ENCODE assay signal across 15 cellular contexts in genomic region chr19:45175663-45176345, GRCh38. TPM values are rescaled to one million over a fixed set of nuclear protein-coding genes. Genes with fewer than 3 reads are reported as not detected.
DNase-seq lines count a peak whose midpoint lies in the region; ATAC-seq and TF ChIP-seq lines count a peak whose summit lies in the region.
"Had no signal": no experiment of that assay in that cellular context is flagged by ENCODE, and none has a peak within 500 bp of the region (broad histone marks: within the 10 kb centered on the region; RNA-seq: fewer than 3 reads in every experiment).

No MANE protein-coding gene starts in this region.

- H3K4me1 ChIP-seq in breast epithelium = peaks cover 0 to 9% of the 10 kb centered on the region in 2 donors
- H3K4me1 ChIP-seq in RWPE2 (ENCODE audit: insufficient read depth, poor library complexity, severe bottlenecking) = peaks cover 3% of the 10 kb centered on the region
- H3K4me1 ChIP-seq in spleen = peaks cover 29 to 79% (median 60%) of the 10 kb centered on the region in 6 donors

- TF ChIP-seq POLR2A in breast epithelium (IDR thresholded peaks at IDR 0.05) (no peak), spleen (IDR thresholded peaks at IDR 0.05) (no peak)

- CTCF ChIA-PET in MCF 10A (lab: Yijun Ruan, JAX) = interaction anchor here (0.6 to 1.6 kb wide), 2 partner anchors 12 to 253 kb away, joined by 5 to 6 read pairs; no protein-coding TSS in a partner anchor

- H3K9me3 Mint-ChIP-seq in MCF 10A (ENCODE audit: unreplicated experiment) (no peaks in the 10 kb centered on the region), immature natural killer cell (no peaks in the 10 kb centered on the region), type B pancreatic cell (no peaks in the 10 kb centered on the region)
- H3K9me3 Mint-ChIP-seq: stimulated activated naive CD8-positive, alpha-beta T cell treated with anti-CD3 and anti-CD28 coated beads, Interleukin-15, amount 100 ng/mL, for 72 hours had no signal

- no TSS peak for BruUV-seq in MCF 10A (replicated peaks; lab: Mats Ljungman, UMichigan)

- intact Hi-C loops in MCF 10A (cut with micrococcal nuclease) = loop anchor here (5.0 kb wide), 1 partner anchor 84 kb away; the partner anchor contains the start of gene PPP1R37
- intact Hi-C loops in breast epithelium (cut with DNase I; ENCODE audit: low total_unique reads) = no loop called here
- intact Hi-C loops in spleen (cut with DNase I; ENCODE audit: low total_unique reads) = no loop called here

- ATAC-seq in RWPE2 (ENCODE audit: low read depth) (no peak), HG03045 (IDR thresholded peaks at IDR 0.05; ENCODE audit: unreplicated experiment) (no peak)
- ATAC-seq: right cardiac atrium; stimulated activated naive CD8-positive, alpha-beta T cell treated with anti-CD3 and anti-CD28 coated beads, Interleukin-15, amount 100 ng/mL, for 72 hours had no signal

- H3K27ac Mint-ChIP-seq in MCF 10A (ENCODE audit: low read depth, unreplicated experiment) = peak overlapping the region; percentile 89
- peak overlapping the region in 3 of 6 donors; percentile 56 to 66 (median 62) for H3K27ac Mint-ChIP-seq in immature natural killer cell
- H3K27ac Mint-ChIP-seq in type B pancreatic cell = peak overlapping the region; percentile 32

- no peak overlapping the region for H3K4me3 Mint-ChIP-seq in MCF 10A (ENCODE audit: unreplicated experiment)
- peak overlapping the region in 3 of 5 donors; percentile 4 to 44 (median 29) for H3K4me3 Mint-ChIP-seq in immature natural killer cell
- H3K4me3 Mint-ChIP-seq in type B pancreatic cell = peak overlapping the region; percentile 65

- POLR2A ChIA-PET in MCF 10A (lab: Yijun Ruan, JAX) = interaction anchor here (0.6 to 1.1 kb wide), 8 partner anchors 10 to 221 kb away, joined by 3 to 11 read pairs (median 3); partner anchors contain the start of genes CLPTM1, GEMIN7 and PPP1R37

- H3K27ac ChIP-seq in breast epithelium (no peak overlapping the region), RWPE2 (ENCODE audit: poor library complexity, severe bottlenecking) (peak overlapping the region; percentile 67), spleen (peak overlapping the region in 2 of 8 donors; percentile 44 to 91)
- H3K27ac ChIP-seq: KMS-11 had no signal

- peak; percentile 61 for DNase-seq in MCF 10A (ENCODE audit: unreplicated experiment)
- no peak for DNase-seq in breast epithelium (ENCODE audit: low spot score in 2 of 2)
- no peak for DNase-seq in RWPE2 (ENCODE audit: low spot score)
- no peak for DNase-seq in immature natural killer cell
- no peak for DNase-seq in type B pancreatic cell (ENCODE audit: extremely low spot score, unreplicated experiment)
- no peak for DNase-seq in NCI-H2227 treated with DMSO at 0.1 percent for 48 hours (lab: John Stamatoyannopoulos, UW)
- no peak for DNase-seq in spleen
- DNase-seq: anterior cingulate cortex; dermis blood vessel endothelial cell; NCI-H1930; NCI-H82; stimulated activated naive CD8-positive, alpha-beta T cell treated with anti-CD3 and anti-CD28 coated beads, Interleukin-15, amount 100 ng/mL, for 72 hours had no signal

- H3K9me3 ChIP-seq in breast epithelium = no peaks in the 10 kb centered on the region
- H3K9me3 ChIP-seq in RWPE2 (ENCODE audit: severe bottlenecking) = no peaks in the 10 kb centered on the region
- no peaks in the 10 kb centered on the region for H3K9me3 ChIP-seq in spleen

- H3K4me3 ChIP-seq in breast epithelium (no peak overlapping the region), RWPE2 (ENCODE audit: severe bottlenecking) (no peak overlapping the region), spleen (no peak overlapping the region)

- H3K4me1 Mint-ChIP-seq in MCF 10A (ENCODE audit: insufficient read depth, unreplicated experiment) (peaks cover 17% of the 10 kb centered on the region), immature natural killer cell (peaks cover 45 to 56% of the 10 kb centered on the region in 2 donors), type B pancreatic cell (ENCODE audit: unreplicated experiment) (peaks cover 13% of the 10 kb centered on the region)

- no peak for TF ChIP-seq CTCF in MCF 10A (IDR thresholded peaks at IDR 0.05; ENCODE audit: unreplicated experiment)
- TF ChIP-seq CTCF in breast epithelium (IDR thresholded peaks at IDR 0.05) = no peak
- no peak for TF ChIP-seq CTCF in RWPE2 (IDR thresholded peaks at IDR 0.05; ENCODE audit: poor library complexity, severe bottlenecking)
- no peak for TF ChIP-seq CTCF in type B pancreatic cell (conservative IDR thresholded peaks at IDR 0.05)
- no peak for TF ChIP-seq CTCF in spleen (IDR thresholded peaks at IDR 0.05 in 8 of 11, conservative IDR thresholded peaks at IDR 0.05 in 3 of 11)

- WGBS in spleen, 5 donors = 74 to 86% (median 83%) methylated on average over 9 of the region's 9 CpGs

- no peaks in the 10 kb centered on the region for H3K27me3 Mint-ChIP-seq in MCF 10A (ENCODE audit: insufficient read depth, unreplicated experiment)
- H3K27me3 Mint-ChIP-seq in immature natural killer cell (ENCODE audit: low read depth in 3 of 3) = peaks cover 3 to 10% (median 6%) of the 10 kb centered on the region in 3 donors
- H3K27me3 Mint-ChIP-seq in type B pancreatic cell = no peaks in the 10 kb centered on the region
- H3K27me3 Mint-ChIP-seq: stimulated activated naive CD8-positive, alpha-beta T cell treated with anti-CD3 and anti-CD28 coated beads, Interleukin-15, amount 100 ng/mL, for 72 hours had no signal

- H3K36me3 Mint-ChIP-seq in MCF 10A (ENCODE audit: insufficient read depth, unreplicated experiment) (peaks cover 4% of the 10 kb centered on the region), immature natural killer cell (peaks cover 0 to 6% (median 4%) of the 10 kb centered on the region in 3 donors), type B pancreatic cell (no peaks in the 10 kb centered on the region)

- H3K27me3 ChIP-seq in breast epithelium (no peaks in the 10 kb centered on the region), RWPE2 (ENCODE audit: insufficient read depth, poor library complexity, severe bottlenecking) (no peaks in the 10 kb centered on the region), spleen (replicated peaks in 1 of 7) (no peaks in the 10 kb centered on the region)

- H3K36me3 ChIP-seq in breast epithelium (no peaks in the 10 kb centered on the region), RWPE2 (ENCODE audit: low read depth) (no peaks in the 10 kb centered on the region), spleen (peaks cover 0 to 7% (median 0%) of the 10 kb centered on the region in 6 donors)

RNA-seq across cellular contexts. Expression of gene TRAPPC6A, which starts 2.2 kb away (rescaled TPM):
- total RNA-seq in MCF 10A (2022) (14.4 and 16.1 TPM in 2 replicates), breast epithelium (10 to 100 TPM; 29.5 to 54.4 (median 34.7) TPM), type B pancreatic cell (ENCODE audit: low replicate concordance) (36.7 and 41.3 TPM in 2 replicates), spleen (10 to 100 TPM; 25.9 to 46.6 (median 36.3) TPM)
- polyA plus RNA-seq in immature natural killer cell (100 to 1,000 TPM; 132 to 193 (median 166) TPM), spleen (100 to 1,000 TPM in 2 of 3 donors, 10 to 100 TPM in 1; 66.4 to 109 (median 105) TPM)

RNA-seq across cellular contexts. Expression of gene BLOC1S3, which starts 2.8 kb away (rescaled TPM):
- total RNA-seq in MCF 10A (2022) (14.0 and 18.1 TPM in 2 replicates), breast epithelium (10 to 100 TPM; 10.2 to 13.0 (median 10.6) TPM), type B pancreatic cell (ENCODE audit: low replicate concordance) (9.2 and 10.2 TPM in 2 replicates), spleen (10 to 100 TPM; 14.7 to 31.7 (median 17.9) TPM)
- polyA plus RNA-seq in immature natural killer cell (10 to 100 TPM in 1 of 3 donors, 1 to 10 TPM in 2; 2.9 to 22.4 (median 8.5) TPM), spleen (1 to 10 TPM; 5.0 to 7.4 (median 7.4) TPM)

RNA-seq across cellular contexts. Expression of gene NKPD1, which starts 15.0 kb away (rescaled TPM):
- 0.09 and 0.22 TPM in 2 replicates for total RNA-seq in MCF 10A (2022)
- 1 to 10 TPM in 2 of 3 donors, under 1 TPM in 1; 0.16 to 1.3 (median 1.0) TPM for total RNA-seq in breast epithelium
- polyA plus RNA-seq in immature natural killer cell = under 1 TPM in 2 of 3 donors, not detected in 1; 0.18 to 0.43 TPM
- 0.56 and 1.3 TPM in 2 replicates for total RNA-seq in type B pancreatic cell (ENCODE audit: low replicate concordance)
- under 1 TPM in 6 of 7 donors, not detected in 1; 0.20 to 0.77 (median 0.23) TPM for total RNA-seq in spleen
- polyA plus RNA-seq in spleen = under 1 TPM; 0.17 to 0.21 (median 0.19) TPM
